In genomic region chr18:840080-840408, GRCh38 we compare ENCODE assay signal across 9 cellular contexts. TPM values are rescaled to one million over a fixed set of nuclear protein-coding genes. Genes with fewer than 3 reads are reported as not detected.
DNase-seq lines count a peak whose midpoint lies in the region; ATAC-seq, FAIRE-seq and TF ChIP-seq lines count a peak whose summit lies in the region.
"Had no signal": no experiment of that assay in that cellular context is flagged by ENCODE, and none has a peak within 500 bp of the region (broad histone marks: within the 10 kb centered on the region; RNA-seq: fewer than 3 reads in every experiment).

No MANE protein-coding gene starts in this region.

- no peak for TF ChIP-seq CTCF in K562 (IDR thresholded peaks at IDR 0.05 in 2 of 3, conservative IDR thresholded peaks at IDR 0.05 in 1 of 3; ENCODE audit: insufficient read depth in 2 of 3, low read depth in 1 of 3, low read length in 3 of 3)
- no peak for TF ChIP-seq CTCF in right lobe of liver (IDR thresholded peaks at IDR 0.05)

- H3K9me3 ChIP-seq in GM23248 (ENCODE audit: low read depth) (no peaks in the 10 kb centered on the region), K562 (replicated peaks; ENCODE audit: control insufficient read depth, insufficient read depth, low read depth, low read length) (no peaks in the 10 kb centered on the region), right lobe of liver (no peaks in the 10 kb centered on the region)

- H4K20me1 ChIP-seq in GM23248 (ENCODE audit: insufficient read depth) (no peaks in the 10 kb centered on the region), K562 (replicated peaks; ENCODE audit: control insufficient read depth, insufficient read depth, low read length) (no peaks in the 10 kb centered on the region)

- no peaks in the 10 kb centered on the region for H3K9me2 ChIP-seq in GM23248 (ENCODE audit: insufficient read depth)

- intact Hi-C loops in K562 (cut with micrococcal nuclease) (no loop called here), right lobe of liver (cut with DNase I) (no loop called here)

- H3K9me1 ChIP-seq in K562 (ENCODE audit: control insufficient read depth, insufficient read depth, low read length) = no peaks in the 10 kb centered on the region

- no TSS peak for BruUV-seq in K562 (replicated peaks; lab: Mats Ljungman, UMichigan)

- H3K27me3 ChIP-seq in GM23248 (replicated peaks; ENCODE audit: insufficient read depth) (no peaks in the 10 kb centered on the region), K562 (ENCODE audit: control insufficient read depth in 2 of 2, insufficient read depth in 2 of 2, low read length in 2 of 2) (no peaks in the 10 kb centered on the region), right lobe of liver (no peaks in the 10 kb centered on the region)

- peaks cover 15% of the 10 kb centered on the region for H3F3A ChIP-seq in GM23248 (ENCODE audit: insufficient read depth)

- no peak for DNase-seq in GM23248
- peak; percentile 31 for DNase-seq in OCI-M1 (lab: John Stamatoyannopoulos, UW)
- peak in 3 of 4 experiments; percentile 36 to 69 (median 63) for DNase-seq in K562 (ENCODE audit: extremely low read depth in 1 of 4, low spot score in 3 of 4)
- no peak for DNase-seq in right lobe of liver
- no peak for DNase-seq in kidney tubule cell (ENCODE audit: low spot score)
- no peak for DNase-seq in NCI-H526 (lab: John Stamatoyannopoulos, UW)
- DNase-seq in NCI-H1048 (lab: John Stamatoyannopoulos, UW) = no peak
- no peak for DNase-seq in NCI-H1105 treated with DMSO at 0.1 percent for 48 hours (lab: John Stamatoyannopoulos, UW)

- H3K4me3 ChIP-seq in GM23248 (no peak overlapping the region), K562 (no peak overlapping the region), right lobe of liver (no peak overlapping the region)

- peak; percentile 31 for ATAC-seq in K562
- ATAC-seq in right lobe of liver = peak in 3 of 4 donors; percentile 11 to 50 (median 50)

- WGBS in GM23248 (ENCODE audit: low coverage in 1 of 2, low lambda C conversion rate in 2 of 2, missing lambda C conversion rate in 2 of 2), 2 experiments = 70 to 79% methylated on average over 1 of the region's 1 CpG
- 12% methylated on average over 1 of the region's 1 CpG for WGBS in K562 (ENCODE audit: insufficient coverage, low coverage, missing lambda C conversion rate)
- 50% methylated on average over 1 of the region's 1 CpG for WGBS in right lobe of liver (ENCODE audit: insufficient coverage, low coverage, low lambda C conversion rate, missing lambda C conversion rate)

- H3K4me2 ChIP-seq in GM23248 (ENCODE audit: unreplicated experiment) (no peak overlapping the region), K562 (ENCODE audit: insufficient read depth, low read length) (peak overlapping the region; percentile 66)

- H3K9ac ChIP-seq in GM23248 (peak overlapping the region; percentile 6; the same call in 1 of the 2 replicates), K562 (ENCODE audit: insufficient read depth in 1 of 2, low read depth in 2 of 2, low read length in 2 of 2) (peak overlapping the region in 1 of 2 experiments; percentile 63; a peak in 2 of 4 replicates)

- FAIRE-seq in K562 (lab: Jason Lieb, UNC) = peak; percentile 65
- FAIRE-seq: H1 had no signal

- TF ChIP-seq EP300 in K562 (IDR thresholded peaks at IDR 0.05; ENCODE audit: low read length) = no peak; the same call in 1 of the 2 replicates

- H3K4me1 ChIP-seq in GM23248 (ENCODE audit: insufficient read depth) (peaks cover 6% of the 10 kb centered on the region), K562 (replicated peaks in 1 of 2; ENCODE audit: control insufficient read depth in 2 of 2, insufficient read depth in 2 of 2, low read length in 2 of 2) (peaks cover 10 to 34% of the 10 kb centered on the region in 2 experiments), right lobe of liver (peaks cover 0 to 10% (median 0%) of the 10 kb centered on the region in 4 donors)

- CTCF ChIA-PET in K562 (lab: Yijun Ruan, JAX; ENCODE audit: low intra/inter-chr PET ratio) = interaction anchor here (1.1 to 2.7 kb wide), 2 partner anchors 98 to 216 kb away, joined by 8 to 42 read pairs; no protein-coding TSS in a partner anchor

- TF ChIP-seq RAD21 in K562 (CRISPR knock-in tag; conservative IDR thresholded peaks at IDR 0.05 in 1 of 2, IDR thresholded peaks at IDR 0.05 in 1 of 2) = no peak

- H3K36me3 ChIP-seq in GM23248 (ENCODE audit: low read depth) (no peaks in the 10 kb centered on the region), K562 (ENCODE audit: control insufficient read depth, insufficient read depth, low read length) (no peaks in the 10 kb centered on the region), right lobe of liver (no peaks in the 10 kb centered on the region)

- H2AFZ ChIP-seq in GM23248 = peak overlapping the region; percentile 59; the same call in 1 of the 2 replicates
- H2AFZ ChIP-seq in K562 (ENCODE audit: low read depth, low read length) = peak overlapping the region; percentile 99

- POLR2A ChIA-PET in K562 (lab: Yijun Ruan, JAX) = interaction anchor here (0.7 to 3.2 kb wide), 7 partner anchors 8 to 408 kb away, joined by 3 to 16 read pairs (median 5); no protein-coding TSS in a partner anchor

- TF ChIP-seq POLR2A in K562 (conservative IDR thresholded peaks at IDR 0.05) (no peak), right lobe of liver (IDR thresholded peaks at IDR 0.05) (no peak)

- H3K79me2 ChIP-seq in GM23248 (ENCODE audit: insufficient read depth) = no peaks in the 10 kb centered on the region
- no peaks in the 10 kb centered on the region for H3K79me2 ChIP-seq in K562 (ENCODE audit: control insufficient read depth, insufficient read depth, low read length)

- H3K27ac ChIP-seq in GM23248 = peak overlapping the region; percentile 37
- H3K27ac ChIP-seq in K562 (ENCODE audit: extremely low read depth, low read depth, low read length) = peak overlapping the region; percentile 83
- no peak overlapping the region for H3K27ac ChIP-seq in right lobe of liver

- in situ Hi-C loops in GM23248 (cut with MboI) (no loop called here), K562 (cut with MboI) (no loop called here)

TF ChIP-seq in K562, 482 proteins besides CTCF, POLR2A, EP300 and RAD21 (continues in another document):
- TF ChIP-seq RFX1 (IDR thresholded peaks at IDR 0.05) (no peak), ELF1 (tag; IDR thresholded peaks at IDR 0.05) (no peak; the same call in 1 of the 2 replicates), ZKSCAN8 (CRISPR knock-in tag; IDR thresholded peaks at IDR 0.05) (0 out of 2 replicates have a peak, but pooled peaks have one; percentile 35), NR2C1 (IDR thresholded peaks at IDR 0.05) (no peak), NR2C1 (tag; IDR thresholded peaks at IDR 0.05) (0 out of 2 replicates have a peak, but pooled peaks have one; percentile 33), SAFB (IDR thresholded peaks at IDR 0.05; ENCODE audit: borderline replicate concordance, low read depth, low read length) (no peak), BRF2 (IDR thresholded peaks at IDR 0.05; ENCODE audit: borderline replicate concordance, insufficient read depth, insufficient read length) (no peak), ZKSCAN3 (CRISPR knock-in tag; IDR thresholded peaks at IDR 0.05) (no peak), HNRNPL (IDR thresholded peaks at IDR 0.05; ENCODE audit: low read depth, low read length) (no peak), SREBF2 (CRISPR knock-in tag; IDR thresholded peaks at IDR 0.05) (no peak)

RNA-seq across cellular contexts. Expression of gene YES1, which starts 28.0 kb away (rescaled TPM):
- total RNA-seq in GM23248 (2014; rRNA removed; shearing (Covaris generic)) = 89.9 and 91.6 TPM in 2 replicates
- 23.6 and 23.8 TPM in 2 replicates for polyA plus RNA-seq in GM23248 (2016; fragmentation: Nextera tagmentation; extraction: Ambion mirVana)
- total RNA-seq in K562 (2011; cell fraction: chromatin; rRNA removed; ENCODE audit: low replicate concordance) = 86.2 and 96.5 TPM in 2 replicates
- 21.8 and 24.5 TPM in 2 replicates for total RNA-seq in K562 (2011; cell fraction: nucleolus; rRNA removed)
- 46.6 and 65.3 TPM in 2 replicates for total RNA-seq in K562 (2011; cell fraction: nucleoplasm; rRNA removed)
- total RNA-seq in K562 (2014; rRNA removed) = 61.9 and 108 TPM in 2 replicates
- 115 and 149 TPM in 2 replicates for total RNA-seq in K562 (2014; rRNA removed; fragmentation: Illumina TruSeq; extraction: Trizol)
- 75.4 and 77.7 TPM in 2 replicates for total RNA-seq in K562 (2015; rRNA removed; fragmentation: Illumina TruSeq; extraction: Trizol)
- total RNA-seq in K562 (2021) = 90.6 and 99.4 TPM in 2 replicates
- polyA plus RNA-seq in K562 (2011; rRNA removed) = 54.6 and 59.9 TPM in 2 replicates
- 31.2 and 49.4 TPM in 2 replicates for polyA plus RNA-seq in K562 (2011; cell fraction: cytosol; rRNA removed)
- polyA plus RNA-seq in K562 (2011; cell fraction: nucleus; rRNA removed) = 22.9 and 25.6 TPM in 2 replicates
- polyA plus RNA-seq in K562 (2012) = 42.1 and 45.3 TPM in 2 replicates
- 70.6 and 78.9 TPM in 2 replicates for polyA plus RNA-seq in K562 (2014; fragmentation: Illumina TruSeq; extraction: Trizol)
- polyA plus RNA-seq in K562 (2014; fragmentation: Nextera tagmentation; extraction: Ambion mirVana) = 10 to 100 TPM; 37.2 to 54.6 TPM
- polyA plus RNA-seq in K562 (2014; rRNA removed) = 77.8 and 112 TPM in 2 replicates
- 72.0 and 108 TPM in 2 replicates for polyA minus RNA-seq in K562 (2011; rRNA and poly(A)+ RNA removed)
- 50.5 and 77.5 TPM in 2 replicates for polyA minus RNA-seq in K562 (2011; cell fraction: cytosol; rRNA and poly(A)+ RNA removed)
- 17.6 and 34.7 TPM in 2 replicates for polyA minus RNA-seq in K562 (2011; cell fraction: nucleus; rRNA and poly(A)+ RNA removed)
- total RNA-seq in right lobe of liver = 10 to 100 TPM; 30.6 to 79.8 (median 43.2) TPM

Comparison
In these comparisons a context has a peak if more than half of its experiments do, and no peak if none do; other contexts are left out.
1. DNase-seq: peak in OCI-M1 (single experiment) and K562 (3 of 4); none in GM23248 (single experiment), right lobe of liver (0 of 3), kidney tubule cell (single experiment), NCI-H526 (0 of 2), NCI-H1048 (single experiment) and NCI-H1105 treated with DMSO at 0.1 percent for 48 hours (single experiment).
2. H3K27ac ChIP-seq: peak in GM23248 (single experiment) and K562 (single experiment); none in right lobe of liver (0 of 3).